ENCODE assay signal across 9 cellular contexts in the genomic region with DNA sequence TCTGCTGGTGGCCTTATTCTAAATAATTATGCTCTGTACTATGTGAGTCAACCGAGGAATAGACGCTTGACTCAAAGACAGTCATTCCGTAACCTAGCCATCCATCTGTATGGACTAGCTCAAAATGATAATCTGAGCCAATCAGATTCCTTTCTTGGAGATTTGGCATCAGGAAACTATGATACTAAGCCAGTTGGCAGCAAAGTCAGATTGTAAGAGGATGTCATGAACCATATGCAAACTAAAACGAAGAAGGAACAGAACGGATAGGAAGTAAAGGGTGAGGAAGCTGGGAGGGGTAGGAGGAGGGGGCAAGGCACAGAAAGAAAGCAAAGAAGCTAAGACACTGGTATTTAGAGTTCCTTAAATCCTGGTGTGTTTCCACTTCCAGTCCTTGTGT. TPM values are rescaled to one million over a fixed set of nuclear protein-coding genes. Genes with fewer than 3 reads are reported as not detected.
DNase-seq lines count a peak whose midpoint lies in the region; ATAC-seq and TF ChIP-seq lines count a peak whose summit lies in the region.
"Had no signal": no experiment of that assay in that cellular context is flagged by ENCODE, and none has a peak within 500 bp of the region (broad histone marks: within the 10 kb centered on the region; RNA-seq: fewer than 3 reads in every experiment).

No MANE protein-coding gene starts in this region.

- CTCF ChIA-PET in activated B cell treated with CpG ODN at 0.5 μM for 24 hours (lab: Charles Lee): interaction anchor here (2.0 kb wide), 1 partner anchor 464 kb away, joined by 8 read pairs; no protein-coding TSS in a partner anchor

- H3K27ac ChIP-seq in ovary: no peak overlapping the region

- H3K27ac Mint-ChIP-seq in activated B cell treated with CpG ODN at 0.5 μM for 24 hours: peak overlapping the region; percentile 90
- H3K27ac Mint-ChIP-seq in nephron progenitor cell: no peak overlapping the region

- H3K4me1 Mint-ChIP-seq in activated B cell treated with CpG ODN at 0.5 μM for 24 hours (peaks cover 39% of the 10 kb centered on the region), nephron progenitor cell (peaks cover 17% of the 10 kb centered on the region)

- no peaks in the 10 kb centered on the region for H3K27me3 Mint-ChIP-seq in activated B cell treated with CpG ODN at 0.5 μM for 24 hours
- peaks cover 3% of the 10 kb centered on the region for H3K27me3 Mint-ChIP-seq in nephron progenitor cell (ENCODE audit: low read depth, poor library complexity)

- H3K36me3 Mint-ChIP-seq in activated B cell treated with CpG ODN at 0.5 μM for 24 hours (ENCODE audit: low read depth) (no peaks in the 10 kb centered on the region), nephron progenitor cell (ENCODE audit: low read depth) (no peaks in the 10 kb centered on the region)

- no peak for DNase-seq in activated B cell treated with CpG ODN at 0.5 μM for 24 hours
- no peak for DNase-seq in ovary
- no peak for DNase-seq in NCI-H1436 (lab: John Stamatoyannopoulos, UW)
- no peak for DNase-seq in SW480 (ENCODE audit: low spot score)
- no peak for DNase-seq in nephron progenitor cell
- DNase-seq: NCI-H510A treated with DMSO at 0.1 percent for 48 hours had no signal

- TF ChIP-seq CTCF in activated B cell treated with CpG ODN at 0.5 μM for 24 hours (IDR thresholded peaks at IDR 0.05) (no peak), ovary (IDR thresholded peaks at IDR 0.05) (no peak), nephron progenitor cell (IDR thresholded peaks at IDR 0.05) (no peak)

- no peak for TF ChIP-seq POLR2A in ovary (IDR thresholded peaks at IDR 0.05)

- TF ChIP-seq EP300 in ovary (IDR thresholded peaks at IDR 0.05): no peak

- H3K9me3 Mint-ChIP-seq in activated B cell treated with CpG ODN at 0.5 μM for 24 hours: no peaks in the 10 kb centered on the region
- H3K9me3 Mint-ChIP-seq in nephron progenitor cell: no peaks in the 10 kb centered on the region

- H3K36me3 ChIP-seq in ovary: no peaks in the 10 kb centered on the region

- H3K27me3 ChIP-seq in ovary: no peaks in the 10 kb centered on the region

- peak overlapping the region; percentile 3 for H3K4me3 ChIP-seq in ovary

- POLR2A ChIA-PET in activated B cell treated with CpG ODN at 0.5 μM for 24 hours (lab: Charles Lee): interaction anchor here (0.8 to 6.5 kb wide), 5 partner anchors 10 to 64 kb away, joined by 3 to 81 read pairs (median 5); a partner anchor contains a TSS

- H3K9me3 ChIP-seq in ovary: no peaks in the 10 kb centered on the region

- no peaks in the 10 kb centered on the region for H3K4me1 ChIP-seq in ovary (ENCODE audit: insufficient read depth)

- ATAC-seq in GM19035 (IDR thresholded peaks at IDR 0.05; ENCODE audit: unreplicated experiment) (peak; percentile 73), HG02763 (IDR thresholded peaks at IDR 0.05; ENCODE audit: unreplicated experiment) (peak; percentile 59), activated B cell treated with CpG ODN at 0.5 μM for 24 hours (ENCODE audit: low read depth) (peak; percentile 75), HG03025 (IDR thresholded peaks at IDR 0.05; ENCODE audit: low FRiP score, unreplicated experiment) (no peak)

- intact Hi-C loops in activated B cell treated with CpG ODN at 0.5 μM for 24 hours (cut with micrococcal nuclease): loop anchor here (1.0 kb wide), 2 partner anchors 8 to 9 kb away; no protein-coding TSS in a partner anchor
- intact Hi-C loops in ovary (cut with DNase I): no loop called here

- WGBS in ovary, 3 donors: 51 to 65% (median 64%) methylated on average over 5 of the region's 5 CpGs

- H3K4me3 Mint-ChIP-seq in activated B cell treated with CpG ODN at 0.5 μM for 24 hours (peak overlapping the region; percentile 60), nephron progenitor cell (no peak overlapping the region)

RNA-seq across cellular contexts. Expression of a gene that starts 10.7 kb away (rescaled TPM):
- total RNA-seq in activated B cell treated with CpG ODN at 0.5 μM for 24 hours (82.3 and 87.2 TPM in 2 replicates), ovary (10 to 100 TPM; 37.1 to 77.3 (median 49.4) TPM)
- 10 to 100 TPM; 14.5 to 21.7 TPM for polyA plus RNA-seq in ovary
